In genomic region chr16:68445458-68445857, GRCh38 we compare ENCODE assay signal across 8 cellular contexts. TPM values are rescaled to one million over a fixed set of nuclear protein-coding genes. Genes with fewer than 3 reads are reported as not detected.
A peak's percentile ranks its signal among the peaks of the same experiment; 100 is the strongest.
DNase-seq lines count a peak whose midpoint lies in the region; ATAC-seq, FAIRE-seq and TF ChIP-seq lines count a peak whose summit lies in the region.

No MANE protein-coding gene starts in this region.

- H3K4me1 ChIP-seq in HEK293 (ENCODE audit: control insufficient read depth, insufficient read depth, low read length) (no peaks in the 10 kb centered on the region), adrenal gland (replicated peaks in 1 of 2) (peaks cover 11 to 16% of the 10 kb centered on the region in 2 donors), HepG2 (ENCODE audit: insufficient read depth, low read length) (peaks cover 9% of the 10 kb centered on the region), ascending aorta (peaks cover 7 to 16% of the 10 kb centered on the region in 2 donors)

- TF ChIP-seq CTCF in HEK293 (tag by site-specific recombination; IDR thresholded peaks at IDR 0.05), result no peak
- TF ChIP-seq CTCF in adrenal gland (IDR thresholded peaks at IDR 0.05), result peak in 5 of 6 experiments; percentile 26 to 54 (median 48)
- TF ChIP-seq CTCF in HepG2 (CRISPR knock-in tag; IDR thresholded peaks at IDR 0.05), result peak; percentile 71
- TF ChIP-seq CTCF in ascending aorta (IDR thresholded peaks at IDR 0.05), result no peak

- H2AFZ ChIP-seq in HepG2 (ENCODE audit: low read length), result no peak overlapping the region

- BruUV-seq in HepG2 (replicated peaks; lab: Mats Ljungman, UMichigan), result no TSS peak

- H3K4me3 ChIP-seq in HEK293 (ENCODE audit: low read depth, low read length) (no peak overlapping the region), adrenal gland (no peak overlapping the region), HepG2 (replicated peaks in 1 of 3; ENCODE audit: insufficient read depth in 1 of 3, low read depth in 2 of 3, low read length in 3 of 3) (no peak overlapping the region), ascending aorta (no peak overlapping the region)

- POLR2A ChIA-PET in HEK293 (lab: Yijun Ruan, JAX), result no interaction called here
- POLR2A ChIA-PET in HepG2 (lab: Yijun Ruan, JAX), result no interaction called here

- TF ChIP-seq POLR2A in adrenal gland (IDR thresholded peaks at IDR 0.05) (no peak), HepG2 (IDR thresholded peaks at IDR 0.05; ENCODE audit: insufficient read depth in 1 of 2, low read depth in 2 of 2, low read length in 2 of 2) (no peak)

- no peaks in the 10 kb centered on the region for H3K9me3 ChIP-seq in HEK293 (ENCODE audit: control insufficient read depth, insufficient read depth, low read depth, low read length)
- no peaks in the 10 kb centered on the region for H3K9me3 ChIP-seq in adrenal gland (replicated peaks in 1 of 3)
- H3K9me3 ChIP-seq in HepG2 (ENCODE audit: low read length), result no peaks in the 10 kb centered on the region
- no peaks in the 10 kb centered on the region for H3K9me3 ChIP-seq in ascending aorta

- peak; percentile 29 for ATAC-seq in HepG2
- ATAC-seq in HG02571 (IDR thresholded peaks at IDR 0.05; ENCODE audit: unreplicated experiment), result no peak
- ATAC-seq in GM21786 (IDR thresholded peaks at IDR 0.05; ENCODE audit: unreplicated experiment), result no peak

- TF ChIP-seq EP300 in HepG2 (IDR thresholded peaks at IDR 0.05; ENCODE audit: low read depth in 2 of 2, low read length in 2 of 2) (no peak), HepG2 (CRISPR knock-in tag; IDR thresholded peaks at IDR 0.05; ENCODE audit: borderline replicate concordance) (no peak)

- DNase-seq in DMS114 treated with DMSO at 0.1 percent for 48 hours (lab: John Stamatoyannopoulos, UW; ENCODE audit: unreplicated experiment), result peak; percentile 25
- peak; percentile 31 for DNase-seq in NCI-H510A (lab: John Stamatoyannopoulos, UW)
- DNase-seq in adrenal gland, result peak; percentile 35 to 76 (median 45)
- peak; percentile 67 for DNase-seq in HepG2 (ENCODE audit: low spot score)
- DNase-seq in ascending aorta (ENCODE audit: low spot score in 2 of 2), result no peak

- WGBS in adrenal gland, 4 donors, result 0 to 4% (median 0%) methylated on average over 1 of the region's 1 CpG
- 0% methylated on average over 1 of the region's 1 CpG for WGBS in HepG2 (ENCODE audit: low lambda C conversion rate)

- no peaks in the 10 kb centered on the region for H3K36me3 ChIP-seq in HEK293 (ENCODE audit: control insufficient read depth in 2 of 2, insufficient read depth in 1 of 2, low read length in 2 of 2)
- no peaks in the 10 kb centered on the region for H3K36me3 ChIP-seq in adrenal gland (replicated peaks in 1 of 2)
- H3K36me3 ChIP-seq in HepG2 (replicated peaks in 1 of 2; ENCODE audit: control insufficient read depth in 1 of 2, insufficient read depth in 2 of 2, low read length in 2 of 2), result no peaks in the 10 kb centered on the region
- no peaks in the 10 kb centered on the region for H3K36me3 ChIP-seq in ascending aorta

- CTCF ChIA-PET in HEK293 (lab: Yijun Ruan, JAX) (interaction anchor here (0.6 to 2.9 kb wide), 23 partner anchors 10 to 364 kb away, joined by 3 to 12 read pairs (median 4); no protein-coding TSS in a partner anchor), HepG2 (lab: Yijun Ruan, JAX; ENCODE audit: low intra/inter-chr PET ratio, low total read pairs) (interaction anchor here (2.1 kb wide), 1 partner anchor 65 kb away, joined by 9 read pairs; no protein-coding TSS in a partner anchor)

- intact Hi-C loops in adrenal gland (cut with DNase I), result loop anchor here (5.0 kb wide), 2 partner anchors 57 to 62 kb away; no protein-coding TSS in a partner anchor
- intact Hi-C loops in HepG2 (cut with micrococcal nuclease; ENCODE audit: unreplicated experiment), result loop anchor here (10.0 kb wide), 1 partner anchor 61 kb away; no protein-coding TSS in a partner anchor
- intact Hi-C loops in ascending aorta (cut with DNase I), result no loop called here

- no peak overlapping the region for H3K9ac ChIP-seq in HepG2 (ENCODE audit: insufficient read depth, low read depth, low read length)

- H3K79me2 ChIP-seq in HepG2 (ENCODE audit: insufficient read depth, low read length), result no peaks in the 10 kb centered on the region

- no peaks in the 10 kb centered on the region for H3K27me3 ChIP-seq in adrenal gland
- no peaks in the 10 kb centered on the region; a peak in 1 of 5 replicates for H3K27me3 ChIP-seq in HepG2 (ENCODE audit: control insufficient read depth in 1 of 2, insufficient read depth in 2 of 2, low read length in 2 of 2)
- H3K27me3 ChIP-seq in ascending aorta, result peaks cover 2% of the 10 kb centered on the region

- TF ChIP-seq RAD21 in HepG2 (CRISPR knock-in tag; IDR thresholded peaks at IDR 0.05), result 0 out of 2 replicates have a peak, but pooled peaks have one; percentile 29

- peaks cover 4% of the 10 kb centered on the region; the same call in 1 of the 2 replicates for H4K20me1 ChIP-seq in HepG2 (ENCODE audit: insufficient read depth, low read length)

- no peak overlapping the region for H3K4me2 ChIP-seq in HepG2 (ENCODE audit: low read depth, low read length)

- in situ Hi-C loops in HepG2 (cut with HindIII; ENCODE audit: extremely low pct_ligation_motif_present, low pct_unique_long_range_greater_than_20kb), result loop anchor here (5.0 kb wide), 1 partner anchor 67 kb away; no protein-coding TSS in a partner anchor

- FAIRE-seq in HepG2 (lab: Jason Lieb, UNC), result peak; percentile 52

- no peak overlapping the region for H3K27ac ChIP-seq in HEK293 (ENCODE audit: extremely low read depth, low read depth, low read length)
- H3K27ac ChIP-seq in adrenal gland, result no peak overlapping the region
- no peak overlapping the region for H3K27ac ChIP-seq in HepG2 (ENCODE audit: extremely low read length, insufficient read depth, low read length)
- H3K27ac ChIP-seq in ascending aorta, result no peak overlapping the region

TF ChIP-seq in HEK293, 187 proteins besides CTCF, POLR2A, EP300 and RAD21 (continues in another document):
- peak; percentile 48 for TF ChIP-seq ZNF654 (tag by site-specific recombination; IDR thresholded peaks at IDR 0.05; ENCODE audit: low read depth)
- no peak for TF ChIP-seq GLIS1 (tag by site-specific recombination; IDR thresholded peaks at IDR 0.05)
- TF ChIP-seq SCRT2 (tag by site-specific recombination; IDR thresholded peaks at IDR 0.05), result no peak
- TF ChIP-seq ZNF677 (tag by site-specific recombination; IDR thresholded peaks at IDR 0.05), result no peak
- TF ChIP-seq, protein P1, sequence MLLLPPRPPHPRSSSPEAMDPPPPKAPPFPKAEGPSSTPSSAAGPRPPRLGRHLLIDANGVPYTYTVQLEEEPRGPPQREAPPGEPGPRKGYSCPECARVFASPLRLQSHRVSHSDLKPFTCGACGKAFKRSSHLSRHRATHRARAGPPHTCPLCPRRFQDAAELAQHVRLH (tag by site-specific recombination; IDR thresholded peaks at IDR 0.05), result no peak

TF ChIP-seq in HepG2, 621 proteins besides CTCF, POLR2A, EP300 and RAD21 (continues in another document):
- TF ChIP-seq ATF1 (CRISPR knock-in tag; IDR thresholded peaks at IDR 0.05) (no peak), GTF3A (CRISPR knock-in tag; conservative IDR thresholded peaks at IDR 0.05) (no peak), STAG1 (CRISPR knock-in tag; IDR thresholded peaks at IDR 0.05) (peak; percentile 64), TAF1 (CRISPR knock-in tag; IDR thresholded peaks at IDR 0.05) (no peak), REL (CRISPR knock-in tag; conservative IDR thresholded peaks at IDR 0.05) (no peak), PAF1 (CRISPR knock-in tag; IDR thresholded peaks at IDR 0.05) (no peak), ZNF124 (CRISPR knock-in tag; IDR thresholded peaks at IDR 0.05) (no peak), ATRX (CRISPR knock-in tag; IDR thresholded peaks at IDR 0.05; ENCODE audit: borderline replicate concordance) (no peak)
- TF ChIP-seq, protein P2, sequence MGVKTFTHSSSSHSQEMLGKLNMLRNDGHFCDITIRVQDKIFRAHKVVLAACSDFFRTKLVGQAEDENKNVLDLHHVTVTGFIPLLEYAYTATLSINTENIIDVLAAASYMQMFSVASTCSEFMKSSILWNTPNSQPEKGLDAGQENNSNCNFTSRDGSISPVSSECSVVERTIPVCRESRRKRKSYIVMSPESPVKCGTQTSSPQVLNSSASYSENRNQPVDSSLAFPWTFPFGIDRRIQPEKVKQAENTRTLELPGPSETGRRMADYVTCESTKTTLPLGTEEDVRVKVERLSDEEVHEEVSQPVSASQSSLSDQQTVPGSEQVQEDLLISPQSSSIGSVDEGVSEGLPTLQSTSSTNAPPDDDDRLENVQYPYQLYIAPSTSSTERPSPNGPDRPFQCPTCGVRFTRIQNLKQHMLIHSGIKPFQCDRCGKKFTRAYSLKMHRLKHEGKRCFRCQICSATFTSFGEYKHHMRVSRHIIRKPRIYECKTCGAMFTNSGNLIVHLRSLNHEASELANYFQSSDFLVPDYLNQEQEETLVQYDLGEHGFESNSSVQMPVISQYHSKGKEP (CRISPR knock-in tag; IDR thresholded peaks at IDR 0.05), result no peak

RNA-seq across cellular contexts. Expression of gene SMPD3, which starts 2.9 kb away (rescaled TPM):
- total RNA-seq in adrenal gland (1 to 10 TPM in 3 of 8 donors, under 1 TPM in 3, not detected in 2; 0.32 to 7.8 (median 1.7) TPM), HepG2 (2016; rRNA removed; fragmentation: Illumina TruSeq; extraction: Trizol) (0.07 TPM in 1 of 2 replicates, not detected in the other), ascending aorta (not detected)
- polyA plus RNA-seq in adrenal gland (1 to 10 TPM; 1.1 to 7.7 (median 1.3) TPM), HepG2 (2011; rRNA removed) (0.13 and 0.32 TPM in 2 replicates)
- total RNA-seq in HepG2 (2016; cell fraction: cytosol; rRNA removed; fragmentation: Illumina TruSeq; extraction: Trizol; ENCODE audit: low read depth), result not detected in 2 replicates
- total RNA-seq in HepG2 (2016; cell fraction: insoluble cytoplasmic fraction; rRNA removed; fragmentation: Illumina TruSeq; extraction: Trizol), result 0.06 TPM in 1 of 2 replicates, not detected in the other
- not detected in 2 replicates for total RNA-seq in HepG2 (2016; cell fraction: membrane; rRNA removed; fragmentation: Illumina TruSeq; extraction: Trizol)
- not detected in 2 replicates for total RNA-seq in HepG2 (2016; cell fraction: nucleus; rRNA removed; fragmentation: Illumina TruSeq; extraction: Trizol)
- 0.06 and 0.38 TPM in 2 replicates for polyA plus RNA-seq in HepG2 (2011; cell fraction: cytosol; rRNA removed)
- polyA plus RNA-seq in HepG2 (2011; cell fraction: nucleus; rRNA removed), result 0.51 and 0.87 TPM in 2 replicates
- polyA plus RNA-seq in HepG2 (2012), result 1.2 and 1.3 TPM in 2 replicates
- not detected in 2 replicates for polyA plus RNA-seq in HepG2 (2016; cell fraction: cytosol; fragmentation: Illumina TruSeq; extraction: Trizol; ENCODE audit: low read depth)
- polyA plus RNA-seq in HepG2 (2016; cell fraction: insoluble cytoplasmic fraction; fragmentation: Illumina TruSeq; extraction: Trizol; ENCODE audit: low read depth), result not detected in 2 replicates
- polyA plus RNA-seq in HepG2 (2016; cell fraction: membrane; fragmentation: Illumina TruSeq; extraction: Trizol; ENCODE audit: low read depth), result not detected in 2 replicates
- 0.40 TPM in 1 of 2 replicates, not detected in the other for polyA plus RNA-seq in HepG2 (2016; cell fraction: nucleus; fragmentation: Illumina TruSeq; extraction: Trizol; ENCODE audit: insufficient read depth, low read depth)
- polyA minus RNA-seq in HepG2 (2011; rRNA and poly(A)+ RNA removed; ENCODE audit: low replicate concordance), result 0.24 TPM in 1 of 2 replicates, not detected in the other
- polyA minus RNA-seq in HepG2 (2011; cell fraction: cytosol; rRNA and poly(A)+ RNA removed), result 1.2 TPM in 1 of 2 replicates, not detected in the other
- 0.52 TPM in 1 of 2 replicates, not detected in the other for polyA minus RNA-seq in HepG2 (2011; cell fraction: nucleus; rRNA and poly(A)+ RNA removed)

Comparison
In these comparisons a context has a peak if more than half of its experiments do, and no peak if none do; other contexts are left out.
1. DNase-seq: peak in DMS114 treated with DMSO at 0.1 percent for 48 hours (single experiment), NCI-H510A (single experiment), adrenal gland (7 of 7) and HepG2 (single experiment); none in ascending aorta (0 of 2).
2. CTCF ChIP-seq: peak in adrenal gland (5 of 6) and HepG2 (single experiment); none in HEK293 (single experiment) and ascending aorta (0 of 3).